In the genomic region with DNA sequence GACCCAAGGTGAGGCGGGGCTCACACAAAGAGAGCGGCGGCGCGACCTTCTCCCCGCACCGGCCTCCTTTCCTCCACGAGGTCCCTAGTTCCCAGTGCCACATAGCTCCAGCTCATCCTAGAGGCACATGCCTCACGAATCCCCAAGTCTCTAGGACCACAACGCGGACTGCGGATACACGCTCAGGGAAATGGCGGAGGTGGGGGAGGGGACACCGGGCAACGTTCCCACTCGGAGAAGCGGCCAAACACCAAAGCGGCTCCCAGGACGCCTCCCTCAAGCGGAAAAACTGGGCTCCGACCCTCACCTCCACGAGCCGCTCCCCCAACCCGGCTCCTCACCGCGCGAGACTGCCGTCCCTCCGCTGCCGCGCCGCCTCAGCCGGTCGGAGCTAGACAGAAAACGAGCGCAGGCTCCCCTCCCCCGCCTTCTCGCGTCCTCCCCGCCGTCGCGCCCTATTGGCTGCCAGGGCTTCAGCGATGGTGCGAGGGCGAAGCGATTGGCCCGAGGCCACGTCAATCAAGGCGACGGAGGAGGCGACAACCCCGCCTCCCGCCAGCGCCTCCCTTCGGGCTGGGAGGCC, we compare ENCODE assay signal across 8 cellular contexts. TPM values are rescaled to one million over a fixed set of nuclear protein-coding genes. Genes with fewer than 3 reads are reported as not detected.
DNase-seq lines count a peak whose midpoint lies in the region; ATAC-seq and TF ChIP-seq lines count a peak whose summit lies in the region.

A gene (minus strand): TSS at position 404 of the 583 bp plus-strand sequence. CDS start 1,963 bp downstream, outside the sequence.

- H3K27me3 Mint-ChIP-seq in CD4-positive, alpha-beta T cell = no peaks in the 10 kb centered on the region
- H3K27me3 Mint-ChIP-seq in activated CD4-positive, alpha-beta memory T cell treated with anti-CD3 and anti-CD28 coated beads, Interleukin-2, amount 10 ng/mL, durations not matched to agents 7 days and 5 days = no peaks in the 10 kb centered on the region

- H3K4me3 Mint-ChIP-seq in CD4-positive, alpha-beta T cell = peak within 1 kb of the TSS; percentile 100
- H3K4me3 Mint-ChIP-seq in activated CD4-positive, alpha-beta memory T cell treated with anti-CD3 and anti-CD28 coated beads, Interleukin-2, amount 10 ng/mL, durations not matched to agents 7 days and 5 days = peak within 1 kb of the TSS; percentile 97

- TF ChIP-seq CTCF in CD4-positive, alpha-beta T cell (IDR thresholded peaks at IDR 0.05) = no peak
- TF ChIP-seq CTCF in dorsolateral prefrontal cortex (IDR thresholded peaks at IDR 0.05 in 54 of 56, conservative IDR thresholded peaks at IDR 0.05 in 2 of 56; ENCODE audit: low read depth in 1 of 56, partially characterized antibody in 56 of 56) = peak in 3 of 56 donors; percentile 33 to 55 (median 47)
- peak in 1 of 4 donors; percentile 19 for TF ChIP-seq CTCF in right lobe of liver (IDR thresholded peaks at IDR 0.05)

- DNase-seq in CD4-positive, alpha-beta T cell = peak; percentile 99 to 100 (median 100)
- peak; percentile 98 for DNase-seq in NCI-H82 (lab: John Stamatoyannopoulos, UW)
- peak; percentile 99 for DNase-seq in activated CD4-positive, alpha-beta memory T cell treated with anti-CD3 and anti-CD28 coated beads, Interleukin-2, amount 10 ng/mL, durations not matched to agents 7 days and 5 days
- DNase-seq in dorsolateral prefrontal cortex = peak; percentile 96 to 100 (median 98)
- DNase-seq in right lobe of liver = peak; percentile 100
- peak; percentile 100 for DNase-seq in stimulated activated CD4-positive, alpha-beta T cell treated with anti-CD3 and anti-CD28 coated beads, Interleukin-4, amount 100 ng/mL, for 24 hours

- no peaks in the 10 kb centered on the region for H3K27me3 ChIP-seq in CD4-positive, alpha-beta T cell (ENCODE audit: control insufficient read depth, insufficient read depth, low read length)
- H3K27me3 ChIP-seq in dorsolateral prefrontal cortex (no peaks in the 10 kb centered on the region), right lobe of liver (no peaks in the 10 kb centered on the region)

- no peak for TF ChIP-seq POLR2A in right lobe of liver (IDR thresholded peaks at IDR 0.05)

- ATAC-seq in CD4-positive, alpha-beta T cell (ENCODE audit: poor library complexity) = peak; percentile 82
- ATAC-seq in GM19452 (IDR thresholded peaks at IDR 0.05; ENCODE audit: unreplicated experiment) (peak; percentile 85), HG03575 (IDR thresholded peaks at IDR 0.05; ENCODE audit: extremely low read depth, insufficient number of reproducible peaks, low FRiP score, unreplicated experiment) (peak; percentile 74), right lobe of liver (peak; percentile 87 to 92 (median 90))

- CTCF ChIA-PET in CD4-positive, alpha-beta T cell (lab: Charles Lee) = interaction anchor here (1.0 kb wide), 1 partner anchor 59 kb away, joined by 5 read pairs; a partner anchor contains a TSS
- CTCF ChIA-PET in activated CD4-positive, alpha-beta memory T cell treated with anti-CD3 and anti-CD28 coated beads, Interleukin-2, amount 10 ng/mL, durations not matched to agents 7 days and 5 days (lab: Charles Lee) = interaction anchor here (0.7 to 2.7 kb wide), 5 partner anchors 18 to 192 kb away, joined by 3 to 12 read pairs (median 3); a partner anchor contains a TSS

- H3K36me3 Mint-ChIP-seq in CD4-positive, alpha-beta T cell (ENCODE audit: low read depth) = peaks cover 63% of the 10 kb centered on the region
- peaks cover 61% of the 10 kb centered on the region for H3K36me3 Mint-ChIP-seq in activated CD4-positive, alpha-beta memory T cell treated with anti-CD3 and anti-CD28 coated beads, Interleukin-2, amount 10 ng/mL, durations not matched to agents 7 days and 5 days (ENCODE audit: low read depth)

- peak within 1 kb of the TSS; percentile 69 to 99 (median 93) for H3K4me3 ChIP-seq in dorsolateral prefrontal cortex
- peak within 1 kb of the TSS; percentile 79 to 97 (median 87) for H3K4me3 ChIP-seq in right lobe of liver

- peak within 1 kb of the TSS; percentile 100 for H3K27ac Mint-ChIP-seq in CD4-positive, alpha-beta T cell
- H3K27ac Mint-ChIP-seq in activated CD4-positive, alpha-beta memory T cell treated with anti-CD3 and anti-CD28 coated beads, Interleukin-2, amount 10 ng/mL, durations not matched to agents 7 days and 5 days = peak within 1 kb of the TSS; percentile 96

- intact Hi-C loops in CD4-positive, alpha-beta T cell (cut with DNase I, micrococcal nuclease) = loop anchor here (1.0 to 10.0 kb wide), 11 partner anchors 9 to 1965 kb away; a partner anchor contains a TSS
- intact Hi-C loops in dorsolateral prefrontal cortex (cut with DNase I) = loop anchor here (1.0 to 5.0 kb wide), 4 partner anchors 23 to 273 kb away; a partner anchor contains a TSS
- intact Hi-C loops in right lobe of liver (cut with DNase I) = no loop called here

- H3K4me1 ChIP-seq in right lobe of liver = peaks cover 0 to 16% (median 4%) of the 10 kb centered on the region in 4 donors

- peaks cover 0 to 30% (median 19%) of the 10 kb centered on the region in 4 donors for H3K36me3 ChIP-seq in right lobe of liver

- peaks cover 57% of the 10 kb centered on the region for H3K4me1 Mint-ChIP-seq in CD4-positive, alpha-beta T cell (ENCODE audit: low read depth)
- peaks cover 54% of the 10 kb centered on the region for H3K4me1 Mint-ChIP-seq in activated CD4-positive, alpha-beta memory T cell treated with anti-CD3 and anti-CD28 coated beads, Interleukin-2, amount 10 ng/mL, durations not matched to agents 7 days and 5 days

- H3K9me3 ChIP-seq in CD4-positive, alpha-beta T cell (ENCODE audit: control insufficient read depth, low read length) = no peaks in the 10 kb centered on the region
- H3K9me3 ChIP-seq in right lobe of liver = no peaks in the 10 kb centered on the region

- POLR2A ChIA-PET in CD4-positive, alpha-beta T cell (lab: Charles Lee) = interaction anchor here (0.8 to 5.6 kb wide), 24 partner anchors 9 to 1962 kb away, joined by 3 to 77 read pairs (median 6); a partner anchor contains a TSS
- POLR2A ChIA-PET in activated CD4-positive, alpha-beta memory T cell treated with anti-CD3 and anti-CD28 coated beads, Interleukin-2, amount 10 ng/mL, durations not matched to agents 7 days and 5 days (lab: Charles Lee) = interaction anchor here (0.6 to 4.5 kb wide), 28 partner anchors 9 to 1761 kb away, joined by 3 to 64 read pairs (median 5); a partner anchor contains a TSS

- H3K27ac ChIP-seq in CD4-positive, alpha-beta T cell (ENCODE audit: low read depth, low read length) = peak within 1 kb of the TSS; percentile 98
- H3K27ac ChIP-seq in dorsolateral prefrontal cortex = peak within 1 kb of the TSS; percentile 94 to 100 (median 99)
- H3K27ac ChIP-seq in right lobe of liver = peak within 1 kb of the TSS; percentile 99

- no peaks in the 10 kb centered on the region for H3K9me3 Mint-ChIP-seq in CD4-positive, alpha-beta T cell
- H3K9me3 Mint-ChIP-seq in activated CD4-positive, alpha-beta memory T cell treated with anti-CD3 and anti-CD28 coated beads, Interleukin-2, amount 10 ng/mL, durations not matched to agents 7 days and 5 days = no peaks in the 10 kb centered on the region

- WGBS in right lobe of liver (ENCODE audit: insufficient coverage, low coverage, low lambda C conversion rate, missing lambda C conversion rate) = 1% methylated on average over 14 of the region's 57 CpGs

RNA-seq across cellular contexts. Expression of the gene that starts here (rescaled TPM):
- 100 to 1,000 TPM; 656 to 688 TPM for total RNA-seq in CD4-positive, alpha-beta T cell
- 100 to 1,000 TPM; 614 to 616 TPM for total RNA-seq in activated CD4-positive, alpha-beta memory T cell treated with anti-CD3 and anti-CD28 coated beads, Interleukin-2, amount 10 ng/mL, durations not matched to agents 7 days and 5 days
- total RNA-seq in dorsolateral prefrontal cortex (100 to 1,000 TPM; 193 to 445 (median 361) TPM), right lobe of liver (100 to 1,000 TPM; 175 to 292 (median 237) TPM)

Comparison
In these comparisons a context has a peak if more than half of its experiments do, and no peak if none do; other contexts are left out.
1. Peak in every context shown above with its lines: DNase-seq, ATAC-seq, H3K4me3 ChIP-seq and H3K27ac ChIP-seq.
2. intact Hi-C loops: an anchor here in CD4-positive, alpha-beta T cell (1.0 to 10.0 kb wide) and dorsolateral prefrontal cortex (1.0 to 5.0 kb wide); none called in right lobe of liver.